ENCODE assay signal across 8 cellular contexts in the genomic region with DNA sequence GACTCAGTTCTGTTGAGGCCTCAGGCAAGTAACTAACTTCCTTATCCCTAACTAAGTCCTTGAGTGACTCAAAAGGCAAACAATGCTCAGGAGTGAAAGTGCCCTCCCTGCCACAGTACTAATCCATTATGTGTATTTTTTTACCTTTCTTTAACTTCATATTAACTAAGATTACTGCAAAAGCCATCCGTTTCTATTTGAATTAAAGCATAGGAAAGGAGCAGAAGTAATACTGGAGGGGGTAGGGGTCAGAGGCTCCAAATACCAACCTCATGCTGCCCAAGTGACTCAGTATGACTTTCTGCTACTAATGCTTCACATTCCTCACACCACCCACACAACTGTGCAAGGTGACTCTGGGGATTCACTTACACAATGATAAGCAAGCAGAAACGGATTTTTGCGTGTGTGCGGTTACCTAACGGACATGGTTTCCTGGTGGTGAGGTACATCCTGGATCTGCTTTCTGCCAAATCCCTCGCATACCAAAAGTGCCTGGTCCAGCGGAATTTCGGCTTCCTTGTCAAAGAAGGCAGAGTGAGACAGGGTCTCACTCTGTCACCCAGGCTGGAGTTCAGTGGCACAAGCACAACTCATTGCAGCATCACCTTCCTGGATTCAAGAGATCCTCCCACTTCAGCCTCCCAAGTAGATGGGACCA. TPM values are rescaled to one million over a fixed set of nuclear protein-coding genes. Genes with fewer than 3 reads are reported as not detected.
DNase-seq lines count a peak whose midpoint lies in the region; ATAC-seq and TF ChIP-seq lines count a peak whose summit lies in the region.

No MANE protein-coding gene starts in this region.

- TF ChIP-seq CTCF in type B pancreatic cell (conservative IDR thresholded peaks at IDR 0.05): no peak
- no peak for TF ChIP-seq CTCF in nephron progenitor cell (IDR thresholded peaks at IDR 0.05)

- no peak for DNase-seq in activated naive CD4-positive, alpha-beta T cell treated with anti-CD3 and anti-CD28 coated beads, Interleukin-2, amount 50 U/mL, for 72 hours (ENCODE audit: low spot score in 2 of 2)
- DNase-seq in activated naive CD4-positive, alpha-beta T cell (lab: John Stamatoyannopoulos, UW): no peak
- DNase-seq in T1000 (lab: John Stamatoyannopoulos, UW) (peak; percentile 66), glomerular visceral epithelial cell (ENCODE audit: extremely low spot score) (peak; percentile 97), type B pancreatic cell (ENCODE audit: extremely low spot score, unreplicated experiment) (no peak), NCI-H1417 (lab: John Stamatoyannopoulos, UW) (no peak), nephron progenitor cell (no peak)

- no peaks in the 10 kb centered on the region for H3K9me3 Mint-ChIP-seq in activated naive CD4-positive, alpha-beta T cell treated with anti-CD3 and anti-CD28 coated beads, Interleukin-2, amount 50 U/mL, for 72 hours
- H3K9me3 Mint-ChIP-seq in type B pancreatic cell (no peaks in the 10 kb centered on the region), nephron progenitor cell (peaks cover 10% of the 10 kb centered on the region)

- no peak overlapping the region for H3K27ac Mint-ChIP-seq in activated naive CD4-positive, alpha-beta T cell treated with anti-CD3 and anti-CD28 coated beads, Interleukin-2, amount 50 U/mL, for 72 hours
- H3K27ac Mint-ChIP-seq in type B pancreatic cell (peak overlapping the region; percentile 31), nephron progenitor cell (no peak overlapping the region)

- H3K36me3 Mint-ChIP-seq in activated naive CD4-positive, alpha-beta T cell treated with anti-CD3 and anti-CD28 coated beads, Interleukin-2, amount 50 U/mL, for 72 hours: no peaks in the 10 kb centered on the region
- H3K36me3 Mint-ChIP-seq in type B pancreatic cell: peaks cover 12% of the 10 kb centered on the region
- peaks cover 16% of the 10 kb centered on the region for H3K36me3 Mint-ChIP-seq in nephron progenitor cell (ENCODE audit: low read depth)

- H3K4me1 Mint-ChIP-seq in type B pancreatic cell (ENCODE audit: unreplicated experiment): peaks cover 17% of the 10 kb centered on the region
- peaks cover 11% of the 10 kb centered on the region for H3K4me1 Mint-ChIP-seq in nephron progenitor cell

- H3K4me3 Mint-ChIP-seq in type B pancreatic cell (no peak overlapping the region), nephron progenitor cell (no peak overlapping the region)

- H3K27me3 Mint-ChIP-seq in type B pancreatic cell (no peaks in the 10 kb centered on the region), nephron progenitor cell (ENCODE audit: low read depth, poor library complexity) (no peaks in the 10 kb centered on the region)

- ATAC-seq in activated naive CD4-positive, alpha-beta T cell treated with anti-CD3 and anti-CD28 coated beads, Interleukin-2, amount 50 U/mL, for 72 hours: peak; percentile 62 to 77
- ATAC-seq in HG02973 (IDR thresholded peaks at IDR 0.05; ENCODE audit: unreplicated experiment): no peak

RNA-seq across cellular contexts. Expression of a gene that starts 25.1 kb away (rescaled TPM):
- 1 to 10 TPM; 4.4 to 9.1 TPM for total RNA-seq in activated naive CD4-positive, alpha-beta T cell treated with anti-CD3 and anti-CD28 coated beads, Interleukin-2, amount 50 U/mL, for 72 hours
- total RNA-seq in type B pancreatic cell (ENCODE audit: low replicate concordance): 17.7 and 26.3 TPM in 2 replicates

RNA-seq across cellular contexts. Expression of a gene that starts 39.7 kb away (rescaled TPM):
- 10 to 100 TPM in 1 of 2 donors, 1 to 10 TPM in 1; 6.3 to 19.8 TPM for total RNA-seq in activated naive CD4-positive, alpha-beta T cell treated with anti-CD3 and anti-CD28 coated beads, Interleukin-2, amount 50 U/mL, for 72 hours
- 10.8 and 16.4 TPM in 2 replicates for total RNA-seq in type B pancreatic cell (ENCODE audit: low replicate concordance)

Comparison
In these comparisons a context has a peak if more than half of its experiments do, and no peak if none do; other contexts are left out.
1. DNase-seq: peak in T1000 (single experiment) and glomerular visceral epithelial cell (single experiment); none in activated naive CD4-positive, alpha-beta T cell treated with anti-CD3 and anti-CD28 coated beads, Interleukin-2, amount 50 U/mL, for 72 hours (0 of 2), activated naive CD4-positive, alpha-beta T cell (0 of 4), type B pancreatic cell (single experiment), NCI-H1417 (0 of 3) and nephron progenitor cell (single experiment).